Comparison of ENCODE assay signal across 8 cellular contexts in genomic region chr14:58639842-58640484, GRCh38. TPM values are rescaled to one million over a fixed set of nuclear protein-coding genes. Genes with fewer than 3 reads are reported as not detected.
DNase-seq lines count a peak whose midpoint lies in the region; ATAC-seq and TF ChIP-seq lines count a peak whose summit lies in the region.

No MANE protein-coding gene starts in this region.

- H3K36me3 Mint-ChIP-seq in CD4-positive, alpha-beta T cell (ENCODE audit: low read depth): peaks cover 4% of the 10 kb centered on the region
- peaks cover 0 to 4% (median 0%) of the 10 kb centered on the region in 3 donors for H3K36me3 Mint-ChIP-seq in immature natural killer cell
- H3K36me3 Mint-ChIP-seq in effector memory CD8-positive, alpha-beta T cell (ENCODE audit: insufficient read depth): no peaks in the 10 kb centered on the region

- no peak overlapping the region for H3K27ac Mint-ChIP-seq in CD4-positive, alpha-beta T cell
- no peak overlapping the region for H3K27ac Mint-ChIP-seq in immature natural killer cell
- no peak overlapping the region for H3K27ac Mint-ChIP-seq in effector memory CD8-positive, alpha-beta T cell

- no peak for ATAC-seq in CD4-positive, alpha-beta T cell (ENCODE audit: poor library complexity)
- no peak for ATAC-seq in effector memory CD8-positive, alpha-beta T cell (replicated peaks)
- no peak for ATAC-seq in GM21825 (IDR thresholded peaks at IDR 0.05; ENCODE audit: unreplicated experiment)

- H3K4me3 ChIP-seq in H7 (ENCODE audit: insufficient read depth, low read depth, low read length) (peak overlapping the region; percentile 68; the same call in 1 of the 2 replicates), skeletal muscle tissue (ENCODE audit: low read length in 3 of 3) (peak overlapping the region in 2 of 3 donors; percentile 78 to 84)

- no peaks in the 10 kb centered on the region for H3K9me3 Mint-ChIP-seq in CD4-positive, alpha-beta T cell
- peaks cover 0 to 7% (median 0%) of the 10 kb centered on the region in 6 donors for H3K9me3 Mint-ChIP-seq in immature natural killer cell
- H3K9me3 Mint-ChIP-seq in effector memory CD8-positive, alpha-beta T cell: no peaks in the 10 kb centered on the region

- H3K36me3 ChIP-seq in H7 (replicated peaks; ENCODE audit: control insufficient read depth, insufficient read depth, low read length): peaks cover 21% of the 10 kb centered on the region
- H3K36me3 ChIP-seq in skeletal muscle tissue (ENCODE audit: control insufficient read depth in 3 of 3, insufficient read depth in 3 of 3, low read length in 3 of 3): peaks cover under 1 to 23% (median 13%) of the 10 kb centered on the region in 3 donors

- no peak for TF ChIP-seq CTCF in CD4-positive, alpha-beta T cell (IDR thresholded peaks at IDR 0.05)

- peak overlapping the region; percentile 81 for H3K4me3 Mint-ChIP-seq in CD4-positive, alpha-beta T cell
- peak overlapping the region in 3 of 5 donors; percentile 58 to 76 (median 76) for H3K4me3 Mint-ChIP-seq in immature natural killer cell
- no peak overlapping the region for H3K4me3 Mint-ChIP-seq in effector memory CD8-positive, alpha-beta T cell

- H3K9ac ChIP-seq in skeletal muscle tissue (ENCODE audit: low read depth in 1 of 3, low read length in 3 of 3): peak overlapping the region in 1 of 3 donors; percentile 86

- H3K9me3 ChIP-seq in CD4-positive, alpha-beta T cell (ENCODE audit: control insufficient read depth, low read length): no peaks in the 10 kb centered on the region
- H3K9me3 ChIP-seq in skeletal muscle tissue (ENCODE audit: control insufficient read depth in 3 of 3, low read length in 3 of 3): no peaks in the 10 kb centered on the region

- H3K27me3 Mint-ChIP-seq in CD4-positive, alpha-beta T cell: peaks cover 34% of the 10 kb centered on the region
- H3K27me3 Mint-ChIP-seq in immature natural killer cell (ENCODE audit: low read depth in 3 of 3): peaks cover 5 to 23% (median 8%) of the 10 kb centered on the region in 3 donors
- peaks cover 59 to 78% of the 10 kb centered on the region in 2 donors for H3K27me3 Mint-ChIP-seq in effector memory CD8-positive, alpha-beta T cell

- peaks cover 32% of the 10 kb centered on the region for H3K4me1 Mint-ChIP-seq in CD4-positive, alpha-beta T cell (ENCODE audit: low read depth)
- peaks cover 14 to 19% of the 10 kb centered on the region in 2 donors for H3K4me1 Mint-ChIP-seq in immature natural killer cell
- peaks cover 5 to 9% of the 10 kb centered on the region in 2 donors for H3K4me1 Mint-ChIP-seq in effector memory CD8-positive, alpha-beta T cell (ENCODE audit: low read depth in 2 of 2)

- H3K27me3 ChIP-seq in CD4-positive, alpha-beta T cell (ENCODE audit: control insufficient read depth, insufficient read depth, low read length): no peaks in the 10 kb centered on the region
- H3K27me3 ChIP-seq in H7 (ENCODE audit: control insufficient read depth, insufficient read depth, low read length): peaks cover 12% of the 10 kb centered on the region
- peaks cover 0 to 2% (median 0%) of the 10 kb centered on the region in 3 donors for H3K27me3 ChIP-seq in skeletal muscle tissue (ENCODE audit: control insufficient read depth in 3 of 3, insufficient read depth in 3 of 3, low read length in 3 of 3)

- POLR2A ChIA-PET in CD4-positive, alpha-beta T cell (lab: Charles Lee): no interaction called here

- peaks cover 18 to 23% (median 19%) of the 10 kb centered on the region in 3 donors for H3K4me1 ChIP-seq in skeletal muscle tissue (ENCODE audit: control insufficient read depth in 3 of 3, insufficient read depth in 3 of 3, low read length in 3 of 3)

- DNase-seq in CD4-positive, alpha-beta T cell: no peak
- peak; percentile 70 for DNase-seq in H7
- peak; percentile 78 for DNase-seq in NCI-H345 treated with DMSO at 0.1 percent for 48 hours (lab: John Stamatoyannopoulos, UW; ENCODE audit: unreplicated experiment)
- peak; percentile 64 for DNase-seq in brain pericyte (ENCODE audit: low read depth, low spot score)
- no peak for DNase-seq in immature natural killer cell
- no peak for DNase-seq in effector memory CD8-positive, alpha-beta T cell

- intact Hi-C loops in CD4-positive, alpha-beta T cell (cut with DNase I, micrococcal nuclease): loop anchor here (2.0 to 10.0 kb wide), 5 partner anchors 138 to 825 kb away; partner anchors contain the start of gene GPR135 (in 1 of the 2)

- CTCF ChIA-PET in CD4-positive, alpha-beta T cell (lab: Charles Lee): no interaction called here

- no peak overlapping the region for H3K27ac ChIP-seq in CD4-positive, alpha-beta T cell (ENCODE audit: low read depth, low read length)
- H3K27ac ChIP-seq in skeletal muscle tissue (ENCODE audit: low read depth, low read length): no peak overlapping the region

RNA-seq across cellular contexts. Expression of gene DACT1, which starts 2.2 kb away (rescaled TPM):
- 1 to 10 TPM; 1.3 TPM for total RNA-seq in CD4-positive, alpha-beta T cell
- 9.5 and 11.0 TPM in 2 replicates for total RNA-seq in H7 (2014; rRNA removed; shearing (Covaris generic))
- polyA plus RNA-seq in immature natural killer cell: not detected
- total RNA-seq in skeletal muscle tissue: 32.4 TPM

Comparison
In these comparisons a context has a peak if more than half of its experiments do, and no peak if none do; other contexts are left out.
1. DNase-seq: peak in H7 (single experiment), NCI-H345 treated with DMSO at 0.1 percent for 48 hours (single experiment) and brain pericyte (single experiment); none in CD4-positive, alpha-beta T cell (0 of 10), immature natural killer cell (0 of 3) and effector memory CD8-positive, alpha-beta T cell (0 of 3).
2. H3K4me3 Mint-ChIP-seq: peak in CD4-positive, alpha-beta T cell (single experiment) and immature natural killer cell (3 of 5); none in effector memory CD8-positive, alpha-beta T cell (0 of 2).